1 cellular context compared by ENCODE assay signal in genomic region chr6:151327079-151327478, GRCh38.
TF ChIP-seq lines count a peak whose summit lies in the region.

No MANE protein-coding gene starts in this region.

TF ChIP-seq in HepG2, 621 proteins besides CTCF, POLR2A, EP300 and RAD21 (continued from another document):
- TF ChIP-seq HINFP (CRISPR knock-in tag; IDR thresholded peaks at IDR 0.05; ENCODE audit: low read depth) (no peak), ZNF546 (CRISPR knock-in tag; conservative IDR thresholded peaks at IDR 0.05) (no peak), ZNF704 (CRISPR knock-in tag; IDR thresholded peaks at IDR 0.05; ENCODE audit: borderline replicate concordance) (no peak)
